8 cellular contexts compared by ENCODE assay signal in genomic region chr2:209368924-209369323, GRCh38. TPM values are rescaled to one million over a fixed set of nuclear protein-coding genes. Genes with fewer than 3 reads are reported as not detected.
DNase-seq lines count a peak whose midpoint lies in the region; ATAC-seq and TF ChIP-seq lines count a peak whose summit lies in the region.

No MANE protein-coding gene starts in this region.

- DNase-seq in AG08395 (ENCODE audit: low spot score), result peak; percentile 67
- peak; percentile 62 for DNase-seq in NCI-H2227 (lab: John Stamatoyannopoulos, UW; ENCODE audit: unreplicated experiment)
- DNase-seq in fibroblast of lung (ENCODE audit: low read depth in 2 of 2), result peak; percentile 95 to 100
- peak; percentile 63 for DNase-seq in stromal cell of bone marrow (ENCODE audit: low read depth)
- DNase-seq in A673 (ENCODE audit: low spot score), result no peak
- no peak for DNase-seq in NOMO-1 treated with dmso at 0.1 percent for 144 hours (lab: John Stamatoyannopoulos, UW; ENCODE audit: unreplicated experiment)
- no peak for DNase-seq in NCI-H510A (lab: John Stamatoyannopoulos, UW)

- no peak for TF ChIP-seq CTCF in fibroblast of lung (conservative IDR thresholded peaks at IDR 0.05 in 1 of 2, IDR thresholded peaks at IDR 0.05 in 1 of 2; ENCODE audit: low read depth in 1 of 2, low read length in 2 of 2)
- no peak for TF ChIP-seq CTCF in A673 (conservative IDR thresholded peaks at IDR 0.05; ENCODE audit: low read depth, low read length)

- BruUV-seq in A673 (replicated peaks; lab: Mats Ljungman, UMichigan), result no TSS peak

- peak overlapping the region; percentile 25 for H3K4me2 ChIP-seq in fibroblast of lung (ENCODE audit: extremely low read depth, insufficient read depth, low read length)

- H3K27ac ChIP-seq in fibroblast of lung (ENCODE audit: insufficient read depth, low read length) (peak overlapping the region; percentile 4), A673 (ENCODE audit: low read depth, low read length, poor library complexity, severe bottlenecking) (no peak overlapping the region)

- H2AFZ ChIP-seq in fibroblast of lung (ENCODE audit: low read length), result no peak overlapping the region

- POLR2A ChIA-PET in A673 (lab: Charles Lee; ENCODE audit: low non-redundant PET), result no interaction called here

- H3K4me1 ChIP-seq in fibroblast of lung (ENCODE audit: control insufficient read depth, extremely low read depth, insufficient read depth, low read length), result peaks cover 3% of the 10 kb centered on the region
- H3K4me1 ChIP-seq in A673 (ENCODE audit: insufficient read depth, low read length, poor library complexity, severe bottlenecking), result no peaks in the 10 kb centered on the region

- no peak overlapping the region for H3K9ac ChIP-seq in fibroblast of lung (ENCODE audit: insufficient read depth, low read length)

- no peaks in the 10 kb centered on the region for H4K20me1 ChIP-seq in fibroblast of lung (ENCODE audit: control insufficient read depth, extremely low read depth, insufficient read depth, low read length)

- H3K36me3 ChIP-seq in fibroblast of lung (ENCODE audit: control insufficient read depth, insufficient read depth, low read length), result no peaks in the 10 kb centered on the region
- no peaks in the 10 kb centered on the region for H3K36me3 ChIP-seq in A673 (ENCODE audit: insufficient read depth, low read length, poor library complexity, severe bottlenecking)

- H3K27me3 ChIP-seq in fibroblast of lung (ENCODE audit: control insufficient read depth, insufficient read depth, low read length) (no peaks in the 10 kb centered on the region), A673 (replicated peaks; ENCODE audit: insufficient read depth, low read depth, low read length, poor library complexity) (peaks cover 22% of the 10 kb centered on the region)

- H3K4me3 ChIP-seq in fibroblast of lung (replicated peaks in 1 of 4; ENCODE audit: control extremely low read depth in 1 of 4, insufficient read depth in 1 of 4, low read depth in 3 of 4, low read length in 4 of 4), result peak overlapping the region in 2 of 4 experiments; percentile 15 to 17
- no peak overlapping the region for H3K4me3 ChIP-seq in A673 (ENCODE audit: low read depth, low read length, poor library complexity, severe bottlenecking)

- H3K79me2 ChIP-seq in fibroblast of lung (ENCODE audit: control insufficient read depth, insufficient read depth, low read length), result no peaks in the 10 kb centered on the region

- peak; percentile 70 for ATAC-seq in GM21515 (IDR thresholded peaks at IDR 0.05; ENCODE audit: unreplicated experiment)

- intact Hi-C loops in A673 (cut with micrococcal nuclease; ENCODE audit: unreplicated experiment), result no loop called here

- CTCF ChIA-PET in A673 (lab: Charles Lee), result no interaction called here

- H3K9me3 ChIP-seq in fibroblast of lung (ENCODE audit: control insufficient read depth, insufficient read depth, low read depth, low read length) (no peaks in the 10 kb centered on the region), A673 (ENCODE audit: low read depth, low read length, poor library complexity, severe bottlenecking) (no peaks in the 10 kb centered on the region)

RNA-seq across cellular contexts. Expression of gene MAP2, which starts 54.9 kb away (rescaled TPM):
- 15.7 and 51.0 TPM in 2 replicates for total RNA-seq in fibroblast of lung
- polyA plus RNA-seq in fibroblast of lung, result 13.7 and 60.1 TPM in 2 replicates
- 12.7 and 71.7 TPM in 2 replicates for polyA plus RNA-seq in fibroblast of lung (2012)
- polyA minus RNA-seq in fibroblast of lung (ENCODE audit: low replicate concordance), result 26.5 and 91.6 TPM in 2 replicates
- 1.7 and 2.0 TPM in 2 replicates for total RNA-seq in A673 (2021)

Comparison
In these comparisons a context has a peak if more than half of its experiments do, and no peak if none do; other contexts are left out.
1. DNase-seq: peak in AG08395 (single experiment), NCI-H2227 (single experiment), fibroblast of lung (2 of 2) and stromal cell of bone marrow (single experiment); none in A673 (single experiment), NOMO-1 treated with dmso at 0.1 percent for 144 hours (single experiment) and NCI-H510A (single experiment).